ENCODE assay signal across 9 cellular contexts in genomic region chr4:188976644-188977115, GRCh38.
A peak's percentile ranks its signal among the peaks of the same experiment; 100 is the strongest.
DNase-seq lines count a peak whose midpoint lies in the region; ATAC-seq and TF ChIP-seq lines count a peak whose summit lies in the region.
"Had no signal": no experiment of that assay in that cellular context is flagged by ENCODE, and none has a peak within 500 bp of the region (broad histone marks: within the 10 kb centered on the region; RNA-seq: fewer than 3 reads in every experiment).

No MANE protein-coding gene starts in this region.

- H3K36me3 Mint-ChIP-seq in activated CD4-positive, alpha-beta T cell treated with anti-CD3 and anti-CD28 coated beads, Interleukin-2, amount 10 ng/mL, durations not matched to agents 24 days and 14 days (ENCODE audit: low read depth): no peaks in the 10 kb centered on the region
- H3K36me3 Mint-ChIP-seq in effector memory CD8-positive, alpha-beta T cell (ENCODE audit: insufficient read depth): no peaks in the 10 kb centered on the region

- no peaks in the 10 kb centered on the region for H4K20me1 ChIP-seq in neural cell (ENCODE audit: insufficient read depth)

- no peak for ATAC-seq in effector memory CD8-positive, alpha-beta T cell (replicated peaks)
- ATAC-seq in HG03175 (IDR thresholded peaks at IDR 0.05; ENCODE audit: unreplicated experiment): no peak

- H3K9me3 ChIP-seq in neural cell (ENCODE audit: low read length) (no peaks in the 10 kb centered on the region), vagina (no peaks in the 10 kb centered on the region)
- H3K9me3 ChIP-seq: sigmoid colon had no signal

- no peak overlapping the region for H3K4me2 ChIP-seq in neural cell (ENCODE audit: low read length)

- H3K4me1 Mint-ChIP-seq in activated CD4-positive, alpha-beta T cell treated with anti-CD3 and anti-CD28 coated beads, Interleukin-2, amount 10 ng/mL, durations not matched to agents 24 days and 14 days: no peaks in the 10 kb centered on the region
- no peaks in the 10 kb centered on the region for H3K4me1 Mint-ChIP-seq in effector memory CD8-positive, alpha-beta T cell (ENCODE audit: low read depth in 2 of 2)

- TF ChIP-seq EP300 in neural cell (conservative IDR thresholded peaks at IDR 0.05; ENCODE audit: poor library complexity, severe bottlenecking): no peak

- DNase-seq in ELR (ENCODE audit: low read depth): peak; percentile 5
- DNase-seq in NCI-H2029 treated with DMSO at 0.1 percent for 48 hours (lab: John Stamatoyannopoulos, UW): peak; percentile 85
- peak; percentile 57 for DNase-seq in choroid plexus epithelial cell (ENCODE audit: low read depth)
- no peak for DNase-seq in activated CD4-positive, alpha-beta T cell treated with anti-CD3 and anti-CD28 coated beads, Interleukin-2, amount 10 ng/mL, durations not matched to agents 24 days and 14 days
- no peak for DNase-seq in vagina (ENCODE audit: extremely low spot score in 2 of 2)
- DNase-seq in effector memory CD8-positive, alpha-beta T cell: no peak
- DNase-seq: sigmoid colon had no signal

- TF ChIP-seq POLR2A in vagina (IDR thresholded peaks at IDR 0.05): no peak

- H3K27ac ChIP-seq in neural cell (ENCODE audit: low read length) (no peak overlapping the region), vagina (no peak overlapping the region)
- H3K27ac ChIP-seq: sigmoid colon had no signal

- no peak for TF ChIP-seq RAD21 in neural cell (conservative IDR thresholded peaks at IDR 0.05)

- no peaks in the 10 kb centered on the region for H3K27me3 Mint-ChIP-seq in activated CD4-positive, alpha-beta T cell treated with anti-CD3 and anti-CD28 coated beads, Interleukin-2, amount 10 ng/mL, durations not matched to agents 24 days and 14 days
- no peaks in the 10 kb centered on the region for H3K27me3 Mint-ChIP-seq in effector memory CD8-positive, alpha-beta T cell

- peak overlapping the region; percentile 10 for H2AFZ ChIP-seq in neural cell (ENCODE audit: low read depth, low read length)

- no peaks in the 10 kb centered on the region for H3F3A ChIP-seq in neural cell (ENCODE audit: insufficient read depth, low read length, poor library complexity, severe bottlenecking)

- intact Hi-C loops in activated CD4-positive, alpha-beta T cell treated with anti-CD3 and anti-CD28 coated beads, Interleukin-2, amount 10 ng/mL, durations not matched to agents 24 days and 14 days (cut with micrococcal nuclease): no loop called here
- intact Hi-C loops in vagina (cut with DNase I): no loop called here

- no peak overlapping the region for H3K9ac ChIP-seq in neural cell (ENCODE audit: low read length)

- no peak overlapping the region for H3K4me3 ChIP-seq in choroid plexus epithelial cell (ENCODE audit: low read depth, low read length)
- H3K4me3 ChIP-seq in neural cell (ENCODE audit: low read length): no peak overlapping the region
- no peak overlapping the region for H3K4me3 ChIP-seq in vagina
- H3K4me3 ChIP-seq: sigmoid colon had no signal

- H3K4me3 Mint-ChIP-seq in activated CD4-positive, alpha-beta T cell treated with anti-CD3 and anti-CD28 coated beads, Interleukin-2, amount 10 ng/mL, durations not matched to agents 24 days and 14 days: no peak overlapping the region
- H3K4me3 Mint-ChIP-seq in effector memory CD8-positive, alpha-beta T cell: no peak overlapping the region

- no peaks in the 10 kb centered on the region for H3K9me2 ChIP-seq in neural cell (ENCODE audit: insufficient read depth, low read length)

- peaks cover 3% of the 10 kb centered on the region for H3K9me3 Mint-ChIP-seq in activated CD4-positive, alpha-beta T cell treated with anti-CD3 and anti-CD28 coated beads, Interleukin-2, amount 10 ng/mL, durations not matched to agents 24 days and 14 days
- peaks cover 7 to 10% of the 10 kb centered on the region in 2 donors for H3K9me3 Mint-ChIP-seq in effector memory CD8-positive, alpha-beta T cell

- TF ChIP-seq CTCF in choroid plexus epithelial cell (conservative IDR thresholded peaks at IDR 0.05; ENCODE audit: low read depth, low read length) (no peak), neural cell (IDR thresholded peaks at IDR 0.05; ENCODE audit: poor library complexity, severe bottlenecking) (no peak), vagina (IDR thresholded peaks at IDR 0.05) (no peak)

- H3K27ac Mint-ChIP-seq in activated CD4-positive, alpha-beta T cell treated with anti-CD3 and anti-CD28 coated beads, Interleukin-2, amount 10 ng/mL, durations not matched to agents 24 days and 14 days: no peak overlapping the region
- no peak overlapping the region for H3K27ac Mint-ChIP-seq in effector memory CD8-positive, alpha-beta T cell

- H3K27me3 ChIP-seq in neural cell (ENCODE audit: insufficient read depth, low read depth, low read length) (no peaks in the 10 kb centered on the region), vagina (no peaks in the 10 kb centered on the region)
- H3K27me3 ChIP-seq: sigmoid colon had no signal

- no peaks in the 10 kb centered on the region for H3K79me2 ChIP-seq in neural cell (replicated peaks; ENCODE audit: insufficient read depth, low read length)

- no peaks in the 10 kb centered on the region for H3K36me3 ChIP-seq in neural cell (ENCODE audit: insufficient read depth, low read length)
- H3K36me3 ChIP-seq in vagina: no peaks in the 10 kb centered on the region
- H3K36me3 ChIP-seq: sigmoid colon had no signal

- peaks cover 5% of the 10 kb centered on the region for H3K4me1 ChIP-seq in vagina

TF ChIP-seq in neural cell, 6 proteins besides CTCF, POLR2A, EP300 and RAD21:
- no peak for TF ChIP-seq EZH2 (IDR thresholded peaks at IDR 0.05; ENCODE audit: borderline replicate concordance, insufficient read depth, low read length, poor library complexity, severe bottlenecking)
- TF ChIP-seq SMC3 (conservative IDR thresholded peaks at IDR 0.05; ENCODE audit: poor library complexity): no peak
- no peak for TF ChIP-seq TAF1 (IDR thresholded peaks at IDR 0.05; ENCODE audit: low read depth)
- no peak for TF ChIP-seq POLR2AphosphoS5 (IDR thresholded peaks at IDR 0.05)
- no peak for TF ChIP-seq MXI1 (conservative IDR thresholded peaks at IDR 0.05; ENCODE audit: poor library complexity, severe bottlenecking)
- no peak for TF ChIP-seq REST (IDR thresholded peaks at IDR 0.05; ENCODE audit: borderline replicate concordance)

Comparison
In these comparisons a context has a peak if more than half of its experiments do, and no peak if none do; other contexts are left out.
1. DNase-seq: peak in ELR (single experiment), NCI-H2029 treated with DMSO at 0.1 percent for 48 hours (single experiment) and choroid plexus epithelial cell (single experiment); none in activated CD4-positive, alpha-beta T cell treated with anti-CD3 and anti-CD28 coated beads, Interleukin-2, amount 10 ng/mL, durations not matched to agents 24 days and 14 days (single experiment), vagina (0 of 2) and effector memory CD8-positive, alpha-beta T cell (0 of 3).